ENCODE assay signal across 18 cellular contexts in genomic region chr17:80937501-80938356, GRCh38. TPM values are rescaled to one million over a fixed set of nuclear protein-coding genes. Genes with fewer than 3 reads are reported as not detected.
DNase-seq lines count a peak whose midpoint lies in the region; ATAC-seq, FAIRE-seq and TF ChIP-seq lines count a peak whose summit lies in the region.
"Had no signal": no experiment of that assay in that cellular context is flagged by ENCODE, and none has a peak within 500 bp of the region (broad histone marks: within the 10 kb centered on the region; RNA-seq: fewer than 3 reads in every experiment).

No MANE protein-coding gene starts in this region.

- H2AFZ ChIP-seq in Loucy (ENCODE audit: low read length): no peak overlapping the region

- POLR2A ChIA-PET in CD8-positive, alpha-beta T cell (lab: Charles Lee): interaction anchor here (1.0 to 1.4 kb wide), 3 partner anchors 13 to 483 kb away, joined by 3 to 5 read pairs (median 3); no protein-coding TSS in a partner anchor

- H3K9me3 ChIP-seq in CD8-positive, alpha-beta T cell (ENCODE audit: low read length): no peaks in the 10 kb centered on the region
- no peaks in the 10 kb centered on the region for H3K9me3 ChIP-seq in Loucy (ENCODE audit: insufficient read depth, low read depth, low read length)
- H3K9me3 ChIP-seq: esophagus squamous epithelium, left lung, neutrophil, SK-N-SH had no signal

- intact Hi-C loops in CD8-positive, alpha-beta T cell (cut with DNase I, micrococcal nuclease): no loop called here

- TF ChIP-seq CTCF in CD8-positive, alpha-beta T cell (IDR thresholded peaks at IDR 0.05): no peak
- TF ChIP-seq CTCF in Loucy (conservative IDR thresholded peaks at IDR 0.05; ENCODE audit: low read length): no peak
- TF ChIP-seq CTCF in neural crest cell (conservative IDR thresholded peaks at IDR 0.05): no peak

- H3K27me3 ChIP-seq in CD8-positive, alpha-beta T cell (ENCODE audit: insufficient read depth, low read length): no peaks in the 10 kb centered on the region
- no peaks in the 10 kb centered on the region for H3K27me3 ChIP-seq in Loucy (ENCODE audit: insufficient read depth, low read length, poor library complexity, severe bottlenecking)
- H3K27me3 ChIP-seq: esophagus squamous epithelium, left lung, neutrophil had no signal

- no peaks in the 10 kb centered on the region for H3K9me3 Mint-ChIP-seq in CD8-positive, alpha-beta T cell
- no peaks in the 10 kb centered on the region for H3K9me3 Mint-ChIP-seq in activated naive CD8-positive, alpha-beta T cell treated with anti-CD3 and anti-CD28 coated beads, Interleukin-2, amount 50 U/mL, for 24 hours
- H3K9me3 Mint-ChIP-seq in neural crest cell: no peaks in the 10 kb centered on the region

- H3F3A ChIP-seq in Loucy (ENCODE audit: low read depth): 0 out of 2 replicates have a peak, but pooled peaks cover 4% of the 10 kb centered on the region

- CTCF ChIA-PET in CD8-positive, alpha-beta T cell (lab: Charles Lee): interaction anchor here (0.9 to 1.3 kb wide), 2 partner anchors 19 to 510 kb away, joined by 3 to 5 read pairs; no protein-coding TSS in a partner anchor

- H3K4me1 Mint-ChIP-seq in CD8-positive, alpha-beta T cell (ENCODE audit: low read depth): peaks cover 20% of the 10 kb centered on the region
- H3K4me1 Mint-ChIP-seq in activated naive CD8-positive, alpha-beta T cell treated with anti-CD3 and anti-CD28 coated beads, Interleukin-2, amount 50 U/mL, for 24 hours: peaks cover 38% of the 10 kb centered on the region
- peaks cover 28% of the 10 kb centered on the region for H3K4me1 Mint-ChIP-seq in neural crest cell

- no peaks in the 10 kb centered on the region for H3K79me2 ChIP-seq in Loucy (ENCODE audit: insufficient read depth, low read length)

- no peak overlapping the region for H3K27ac ChIP-seq in CD8-positive, alpha-beta T cell (ENCODE audit: low read depth, low read length)
- H3K27ac ChIP-seq: esophagus squamous epithelium, left lung had no signal

- peak overlapping the region; percentile 59 for H3K4me2 ChIP-seq in Loucy (ENCODE audit: low read depth, low read length, poor library complexity, severe bottlenecking)
- H3K4me2 ChIP-seq: SK-N-SH had no signal

- ATAC-seq in CD8-positive, alpha-beta T cell: peak; percentile 15
- ATAC-seq in activated naive CD8-positive, alpha-beta T cell treated with anti-CD3 and anti-CD28 coated beads, Interleukin-2, amount 50 U/mL, for 24 hours: no peak

- H3K36me3 Mint-ChIP-seq in CD8-positive, alpha-beta T cell: peaks cover 20% of the 10 kb centered on the region
- H3K36me3 Mint-ChIP-seq in activated naive CD8-positive, alpha-beta T cell treated with anti-CD3 and anti-CD28 coated beads, Interleukin-2, amount 50 U/mL, for 24 hours (ENCODE audit: low read depth): peaks cover 5% of the 10 kb centered on the region
- no peaks in the 10 kb centered on the region for H3K36me3 Mint-ChIP-seq in neural crest cell (ENCODE audit: low read depth)

- no peaks in the 10 kb centered on the region for H4K20me1 ChIP-seq in Loucy (ENCODE audit: insufficient read depth, low read length, poor library complexity, severe bottlenecking)

- H3K9me2 ChIP-seq in Loucy (replicated peaks; ENCODE audit: low read depth, low read length): no peaks in the 10 kb centered on the region
- H3K9me2 ChIP-seq: SK-N-SH had no signal

- no peak for FAIRE-seq in H54 (lab: Jason Lieb, UNC)
- FAIRE-seq: G401.6, GM19239, H1 had no signal

- no peak overlapping the region for H3K9ac ChIP-seq in Loucy (ENCODE audit: low read depth, low read length, poor library complexity, severe bottlenecking)
- H3K9ac ChIP-seq: SK-N-SH had no signal

- H3K4me3 Mint-ChIP-seq in CD8-positive, alpha-beta T cell: no peak overlapping the region
- peak overlapping the region; percentile 7 for H3K4me3 Mint-ChIP-seq in activated naive CD8-positive, alpha-beta T cell treated with anti-CD3 and anti-CD28 coated beads, Interleukin-2, amount 50 U/mL, for 24 hours
- H3K4me3 Mint-ChIP-seq in neural crest cell: no peak overlapping the region

- no peak for TF ChIP-seq POLR2A in H54 (IDR thresholded peaks at IDR 0.05; ENCODE audit: low read depth, low read length)

- H3K4me1 ChIP-seq in CD8-positive, alpha-beta T cell (ENCODE audit: insufficient read depth, low read length): peaks cover 20% of the 10 kb centered on the region
- H3K4me1 ChIP-seq in Loucy (ENCODE audit: insufficient read depth, low read length, poor library complexity, severe bottlenecking): peaks cover 16% of the 10 kb centered on the region

- peaks cover under 1% of the 10 kb centered on the region for H3K36me3 ChIP-seq in CD8-positive, alpha-beta T cell (ENCODE audit: insufficient read depth, low read length)
- no peaks in the 10 kb centered on the region; the same call in 1 of the 2 replicates for H3K36me3 ChIP-seq in Loucy (ENCODE audit: insufficient read depth, low read length)

- no peak for DNase-seq in CD8-positive, alpha-beta T cell
- no peak for DNase-seq in activated naive CD8-positive, alpha-beta T cell treated with anti-CD3 and anti-CD28 coated beads, Interleukin-2, amount 50 U/mL, for 24 hours
- DNase-seq in neural crest cell (ENCODE audit: low read depth, low spot score) (no peak), NCI-H226 (no peak), H54 (ENCODE audit: insufficient read length, low spot score) (no peak), HUDEP-2 (lab: John Stamatoyannopoulos, UW; ENCODE audit: unreplicated experiment in 76 of 76) (no peak)
- DNase-seq: activated CD4-positive, CD25-positive, alpha-beta regulatory T cell; activated gamma-delta T cell; esophagus squamous epithelium; hippocampal formation; NCI-H2081; SK-N-SH had no signal

- H3K27me3 Mint-ChIP-seq in CD8-positive, alpha-beta T cell (ENCODE audit: low read depth): no peaks in the 10 kb centered on the region
- no peaks in the 10 kb centered on the region for H3K27me3 Mint-ChIP-seq in activated naive CD8-positive, alpha-beta T cell treated with anti-CD3 and anti-CD28 coated beads, Interleukin-2, amount 50 U/mL, for 24 hours
- H3K27me3 Mint-ChIP-seq in neural crest cell (ENCODE audit: low read depth): peaks cover 19% of the 10 kb centered on the region

- no peak overlapping the region for H3K4me3 ChIP-seq in CD8-positive, alpha-beta T cell (ENCODE audit: low read depth, low read length)
- no peak overlapping the region for H3K4me3 ChIP-seq in Loucy (ENCODE audit: low read length, poor library complexity, severe bottlenecking)
- H3K4me3 ChIP-seq: esophagus squamous epithelium, left lung had no signal

- H3K27ac Mint-ChIP-seq in CD8-positive, alpha-beta T cell: peak overlapping the region; percentile 67
- peak overlapping the region; percentile 52 for H3K27ac Mint-ChIP-seq in activated naive CD8-positive, alpha-beta T cell treated with anti-CD3 and anti-CD28 coated beads, Interleukin-2, amount 50 U/mL, for 24 hours
- peak overlapping the region; percentile 23 for H3K27ac Mint-ChIP-seq in neural crest cell (ENCODE audit: unreplicated experiment)

RNA-seq across cellular contexts. Expression of gene CHMP6, which starts 53.9 kb away (rescaled TPM):
- total RNA-seq in CD8-positive, alpha-beta T cell: 10 to 100 TPM; 10.6 to 11.5 TPM
- 32.7 and 33.2 TPM in 2 replicates for total RNA-seq in neural crest cell
